Comparison of ENCODE assay signal across 8 cellular contexts in genomic region chr19:34172661-34173144, GRCh38. TPM values are rescaled to one million over a fixed set of nuclear protein-coding genes. Genes with fewer than 3 reads are reported as not detected.
DNase-seq lines count a peak whose midpoint lies in the region; ATAC-seq lines count a peak whose summit lies in the region.

No MANE protein-coding gene starts in this region.

- no peaks in the 10 kb centered on the region for H3K27me3 ChIP-seq in SJCRH30
- no peaks in the 10 kb centered on the region for H3K27me3 ChIP-seq in effector memory CD4-positive, alpha-beta T cell (replicated peaks; ENCODE audit: control insufficient read depth, insufficient read depth, low read length, poor library complexity, severe bottlenecking)
- H3K27me3 ChIP-seq in mucosa of stomach (ENCODE audit: control insufficient read depth, insufficient read depth, low read length), result no peaks in the 10 kb centered on the region

- DNase-seq in activated naive CD4-positive, alpha-beta T cell treated with anti-CD3 and anti-CD28 coated beads, Interleukin-2, amount 10 ng/mL, durations not matched to agents 7 days and 5 days, result peak; percentile 37
- no peak for DNase-seq in activated naive CD4-positive, alpha-beta T cell treated with anti-CD3 and anti-CD28 coated beads, Interleukin-2, amount 50 U/mL, for 16 hours
- DNase-seq in SJCRH30 (peak in 1 of 2 experiments; percentile 27), ureter (ENCODE audit: low spot score) (peak; percentile 50), SHP77 treated with DMSO at 0.1 percent for 48 hours (lab: John Stamatoyannopoulos, UW) (no peak)
- DNase-seq in effector memory CD4-positive, alpha-beta T cell, result no peak

- H3K4me1 ChIP-seq in SJCRH30 (peaks cover 4% of the 10 kb centered on the region; the same call in 1 of the 2 replicates), mucosa of stomach (ENCODE audit: control insufficient read depth, insufficient read depth, low read length) (peaks cover 7% of the 10 kb centered on the region)
- H3K4me1 ChIP-seq in effector memory CD4-positive, alpha-beta T cell (ENCODE audit: control insufficient read depth, insufficient read depth, low read length, poor library complexity, severe bottlenecking), result peaks cover 37% of the 10 kb centered on the region

- H3K9me3 Mint-ChIP-seq in activated naive CD4-positive, alpha-beta T cell treated with anti-CD3 and anti-CD28 coated beads, Interleukin-2, amount 10 ng/mL, durations not matched to agents 7 days and 5 days, result no peaks in the 10 kb centered on the region

- peaks cover 32% of the 10 kb centered on the region for H3K36me3 Mint-ChIP-seq in activated naive CD4-positive, alpha-beta T cell treated with anti-CD3 and anti-CD28 coated beads, Interleukin-2, amount 10 ng/mL, durations not matched to agents 7 days and 5 days

- H3K9me3 ChIP-seq in SJCRH30 (replicated peaks) (no peaks in the 10 kb centered on the region), mucosa of stomach (ENCODE audit: control insufficient read depth, low read length) (no peaks in the 10 kb centered on the region)
- H3K9me3 ChIP-seq in effector memory CD4-positive, alpha-beta T cell (ENCODE audit: control insufficient read depth, low read length), result no peaks in the 10 kb centered on the region

- H3K27ac Mint-ChIP-seq in activated naive CD4-positive, alpha-beta T cell treated with anti-CD3 and anti-CD28 coated beads, Interleukin-2, amount 10 ng/mL, durations not matched to agents 7 days and 5 days, result peak overlapping the region; percentile 93

- H3K4me3 ChIP-seq in SJCRH30, result peak overlapping the region; percentile 99
- peak overlapping the region; percentile 92 for H3K4me3 ChIP-seq in effector memory CD4-positive, alpha-beta T cell (ENCODE audit: insufficient read depth, low read depth, low read length, poor library complexity, severe bottlenecking)
- peak overlapping the region; percentile 39 for H3K4me3 ChIP-seq in mucosa of stomach (ENCODE audit: low read length)

- H3K4me1 Mint-ChIP-seq in activated naive CD4-positive, alpha-beta T cell treated with anti-CD3 and anti-CD28 coated beads, Interleukin-2, amount 10 ng/mL, durations not matched to agents 7 days and 5 days, result peaks cover 48% of the 10 kb centered on the region

- no peaks in the 10 kb centered on the region for H3K27me3 Mint-ChIP-seq in activated naive CD4-positive, alpha-beta T cell treated with anti-CD3 and anti-CD28 coated beads, Interleukin-2, amount 10 ng/mL, durations not matched to agents 7 days and 5 days

- peak; percentile 40 for ATAC-seq in HG02943 (IDR thresholded peaks at IDR 0.05; ENCODE audit: low read depth, unreplicated experiment)

- H3K36me3 ChIP-seq in SJCRH30 (peaks cover 21% of the 10 kb centered on the region), mucosa of stomach (ENCODE audit: control insufficient read depth, insufficient read depth, low read length) (no peaks in the 10 kb centered on the region)
- no peaks in the 10 kb centered on the region for H3K36me3 ChIP-seq in effector memory CD4-positive, alpha-beta T cell (ENCODE audit: control insufficient read depth, insufficient read depth, low read length)

- H3K4me3 Mint-ChIP-seq in activated naive CD4-positive, alpha-beta T cell treated with anti-CD3 and anti-CD28 coated beads, Interleukin-2, amount 10 ng/mL, durations not matched to agents 7 days and 5 days, result peak overlapping the region; percentile 82

- H3K9ac ChIP-seq in mucosa of stomach (ENCODE audit: low read length), result peak overlapping the region; percentile 94

- peak overlapping the region; percentile 99 for H3K27ac ChIP-seq in SJCRH30
- peak overlapping the region; percentile 96 for H3K27ac ChIP-seq in effector memory CD4-positive, alpha-beta T cell (ENCODE audit: insufficient read depth, low read length, poor library complexity, severe bottlenecking)

- CTCF ChIA-PET in activated naive CD4-positive, alpha-beta T cell treated with anti-CD3 and anti-CD28 coated beads, Interleukin-2, amount 10 ng/mL, durations not matched to agents 7 days and 5 days (lab: Charles Lee), result interaction anchor here (1.0 kb wide), 1 partner anchor 55 kb away, joined by 4 read pairs; no protein-coding TSS in a partner anchor

RNA-seq across cellular contexts. Expression of gene LSM14A, which starts 0.4 kb away (rescaled TPM):
- 87.4 and 101 TPM in 2 replicates for total RNA-seq in SJCRH30 (2014; rRNA removed; shearing (Covaris generic))
- total RNA-seq in ureter, result 119 TPM

Comparison
In these comparisons a context has a peak if more than half of its experiments do, and no peak if none do; other contexts are left out.
1. DNase-seq: peak in activated naive CD4-positive, alpha-beta T cell treated with anti-CD3 and anti-CD28 coated beads, Interleukin-2, amount 10 ng/mL, durations not matched to agents 7 days and 5 days (single experiment) and ureter (single experiment); none in activated naive CD4-positive, alpha-beta T cell treated with anti-CD3 and anti-CD28 coated beads, Interleukin-2, amount 50 U/mL, for 16 hours (single experiment), effector memory CD4-positive, alpha-beta T cell (0 of 3) and SHP77 treated with DMSO at 0.1 percent for 48 hours (single experiment).
2. H3K4me3 ChIP-seq: peak in every context shown above with its lines; median percentile 99 in SJCRH30; 92 in effector memory CD4-positive, alpha-beta T cell; 39 in mucosa of stomach.